In the genomic region with DNA sequence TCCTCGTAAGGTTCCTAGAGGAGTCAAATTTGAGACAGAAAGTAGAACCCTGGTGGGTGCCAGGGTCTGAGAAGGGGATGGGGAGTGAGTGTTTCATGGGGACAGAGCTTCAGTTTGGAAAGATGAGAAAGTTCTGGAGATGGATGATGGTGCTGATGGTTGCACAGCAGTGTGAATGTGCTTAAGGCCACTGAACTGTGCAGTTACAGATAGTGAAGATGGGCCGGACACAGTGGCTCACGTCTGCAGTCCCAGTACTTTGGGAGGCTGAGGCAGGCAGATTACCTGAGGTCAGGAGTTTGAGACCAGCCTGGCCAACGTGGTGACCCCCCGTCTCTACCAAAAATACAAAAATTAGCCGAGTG, we compare ENCODE assay signal across 8 cellular contexts. TPM values are rescaled to one million over a fixed set of nuclear protein-coding genes. Genes with fewer than 3 reads are reported as not detected.
A peak's percentile ranks its signal among the peaks of the same experiment; 100 is the strongest.
DNase-seq lines count a peak whose midpoint lies in the region; ATAC-seq and TF ChIP-seq lines count a peak whose summit lies in the region.

No MANE protein-coding gene starts in this region.

- no peaks in the 10 kb centered on the region for H3K27me3 Mint-ChIP-seq in activated naive CD4-positive, alpha-beta T cell treated with anti-CD3 and anti-CD28 coated beads, Interleukin-2, amount 50 U/mL, for 24 hours

- H3K27me3 ChIP-seq in stomach, result no peaks in the 10 kb centered on the region

- H3K36me3 ChIP-seq in stomach, result no peaks in the 10 kb centered on the region

- no peak for DNase-seq in activated naive CD4-positive, alpha-beta T cell (lab: John Stamatoyannopoulos, UW)
- no peak for DNase-seq in foreskin fibroblast
- DNase-seq in stomach, result no peak
- no peak for DNase-seq in DMS53 (lab: John Stamatoyannopoulos, UW)
- no peak for DNase-seq in NCI-H2227 treated with DMSO at 0.1 percent for 48 hours (lab: John Stamatoyannopoulos, UW)

- peak overlapping the region; percentile 90 for H3K4me3 Mint-ChIP-seq in activated naive CD4-positive, alpha-beta T cell treated with anti-CD3 and anti-CD28 coated beads, Interleukin-2, amount 50 U/mL, for 24 hours

- peak overlapping the region; percentile 68; the same call in 1 of the 2 replicates for H3K27ac ChIP-seq in VCaP
- H3K27ac ChIP-seq in stomach, result peak overlapping the region in 2 of 5 donors; percentile 81 to 88

- TF ChIP-seq CTCF in VCaP (conservative IDR thresholded peaks at IDR 0.05) (no peak), foreskin fibroblast (IDR thresholded peaks at IDR 0.05; ENCODE audit: low read depth, low read length) (no peak), stomach (IDR thresholded peaks at IDR 0.05) (no peak)

- peaks cover 13% of the 10 kb centered on the region for H3K4me1 Mint-ChIP-seq in activated naive CD4-positive, alpha-beta T cell treated with anti-CD3 and anti-CD28 coated beads, Interleukin-2, amount 50 U/mL, for 24 hours

- peak overlapping the region; percentile 26 to 73 for H3K4me3 ChIP-seq in foreskin fibroblast (ENCODE audit: low read depth in 1 of 2, low read length in 2 of 2)
- H3K4me3 ChIP-seq in stomach, result peak overlapping the region in 3 of 4 donors; percentile 62 to 73 (median 69)

- no peak for ATAC-seq in HG03571 (IDR thresholded peaks at IDR 0.05; ENCODE audit: unreplicated experiment)

- peak overlapping the region; percentile 36 for H3K27ac Mint-ChIP-seq in activated naive CD4-positive, alpha-beta T cell treated with anti-CD3 and anti-CD28 coated beads, Interleukin-2, amount 50 U/mL, for 24 hours

- no peak for TF ChIP-seq EP300 in stomach (IDR thresholded peaks at IDR 0.05)

- 37 to 59% (median 44%) methylated on average over 6 of the region's 6 CpGs for WGBS in stomach, 5 donors

- H3K4me1 ChIP-seq in stomach, result peaks cover 35 to 89% (median 62%) of the 10 kb centered on the region in 4 donors

- no peaks in the 10 kb centered on the region for H3K36me3 Mint-ChIP-seq in activated naive CD4-positive, alpha-beta T cell treated with anti-CD3 and anti-CD28 coated beads, Interleukin-2, amount 50 U/mL, for 24 hours

- no peaks in the 10 kb centered on the region for H3K9me3 Mint-ChIP-seq in activated naive CD4-positive, alpha-beta T cell treated with anti-CD3 and anti-CD28 coated beads, Interleukin-2, amount 50 U/mL, for 24 hours

- H3K9me3 ChIP-seq in stomach, result no peaks in the 10 kb centered on the region

- intact Hi-C loops in stomach (cut with DNase I; ENCODE audit: low total_unique reads), result no loop called here

- TF ChIP-seq POLR2A in stomach (IDR thresholded peaks at IDR 0.05), result no peak

RNA-seq across cellular contexts. Expression of a gene that starts 0.9 kb away (rescaled TPM):
- total RNA-seq in stomach, result 10 to 100 TPM in 3 of 5 donors, not detected in 2; 11.9 to 20.4 (median 18.7) TPM
- polyA plus RNA-seq in stomach, result 1 to 10 TPM; 3.7 to 6.5 (median 5.0) TPM

RNA-seq across cellular contexts. Expression of a gene that starts 42.7 kb away (rescaled TPM):
- total RNA-seq in stomach, result 100 to 1,000 TPM; 120 to 415 (median 251) TPM
- polyA plus RNA-seq in stomach, result 100 to 1,000 TPM in 2 of 3 donors, 10 to 100 TPM in 1; 82.4 to 158 (median 144) TPM
